Comparison of ENCODE assay signal across 8 cellular contexts in genomic region chr9:5832543-5833529, GRCh38. TPM values are rescaled to one million over a fixed set of nuclear protein-coding genes. Genes with fewer than 3 reads are reported as not detected.
DNase-seq lines count a peak whose midpoint lies in the region; ATAC-seq and TF ChIP-seq lines count a peak whose summit lies in the region.

Gene ERMP1, minus strand, starts transcription at chr9:5833117. Its CDS starts 90 bp downstream, at chr9:5833027.

- no peaks in the 10 kb centered on the region for H3K9me3 Mint-ChIP-seq in activated CD8-positive, alpha-beta T cell treated with anti-CD3 and anti-CD28 coated beads, Interleukin-2, amount 10 ng/mL, durations not matched to agents 7 days and 5 days (ENCODE audit: insufficient read depth)

- H3K4me3 ChIP-seq in HL-60 (replicated peaks; ENCODE audit: insufficient read depth, low read length), result peak within 1 kb of the TSS; percentile 95

- H3K27me3 Mint-ChIP-seq in activated CD8-positive, alpha-beta T cell treated with anti-CD3 and anti-CD28 coated beads, Interleukin-2, amount 10 ng/mL, durations not matched to agents 7 days and 5 days (ENCODE audit: low read depth), result peaks cover 3% of the 10 kb centered on the region

- peaks cover 58% of the 10 kb centered on the region for H3K4me1 Mint-ChIP-seq in activated CD8-positive, alpha-beta T cell treated with anti-CD3 and anti-CD28 coated beads, Interleukin-2, amount 10 ng/mL, durations not matched to agents 7 days and 5 days (ENCODE audit: low read depth)

- peaks cover 31% of the 10 kb centered on the region for H3K36me3 Mint-ChIP-seq in activated CD8-positive, alpha-beta T cell treated with anti-CD3 and anti-CD28 coated beads, Interleukin-2, amount 10 ng/mL, durations not matched to agents 7 days and 5 days (ENCODE audit: low read depth)

- peak; percentile 79 for ATAC-seq in GM19463 (IDR thresholded peaks at IDR 0.05; ENCODE audit: unreplicated experiment)
- ATAC-seq in activated CD8-positive, alpha-beta T cell treated with anti-CD3 and anti-CD28 coated beads, Interleukin-2, amount 10 ng/mL, durations not matched to agents 7 days and 5 days, result peak; percentile 90

- DNase-seq in CMK (ENCODE audit: low read depth), result peak; percentile 14
- DNase-seq in HL-60 (ENCODE audit: low read depth in 1 of 2, low spot score in 1 of 2), result peak; percentile 48 to 88
- peak; percentile 27 for DNase-seq in NCI-H82 treated with DMSO at 0.1 percent for 48 hours (lab: John Stamatoyannopoulos, UW; ENCODE audit: unreplicated experiment)
- DNase-seq in activated CD8-positive, alpha-beta T cell treated with anti-CD3 and anti-CD28 coated beads, Interleukin-2, amount 10 ng/mL, durations not matched to agents 7 days and 5 days, result peak; percentile 90
- DNase-seq in effector CD8-positive, alpha-beta T cell (lab: John Stamatoyannopoulos, UW), result peak; percentile 79
- peak; percentile 91 for DNase-seq in medulla oblongata (ENCODE audit: extremely low spot score)
- peak; percentile 77 for DNase-seq in stimulated activated CD8-positive, alpha-beta memory T cell treated with anti-CD3 and anti-CD28 coated beads, Interleukin-12 subunit alpha, Interleukin-12 subunit beta, amount 100 ng/mL, for 1 hour (ENCODE audit: low read depth)

- POLR2A ChIA-PET in activated CD8-positive, alpha-beta T cell treated with anti-CD3 and anti-CD28 coated beads, Interleukin-2, amount 10 ng/mL, durations not matched to agents 7 days and 5 days (lab: Charles Lee), result interaction anchor here (0.6 to 2.9 kb wide), 12 partner anchors 9 to 204 kb away, joined by 3 to 10 read pairs (median 4); partner anchors contain the start of genes RANBP6 and RIC1

- peak within 1 kb of the TSS; percentile 78 for H3K27ac Mint-ChIP-seq in activated CD8-positive, alpha-beta T cell treated with anti-CD3 and anti-CD28 coated beads, Interleukin-2, amount 10 ng/mL, durations not matched to agents 7 days and 5 days

- no peaks in the 10 kb centered on the region for H3K27me3 ChIP-seq in HL-60 (ENCODE audit: insufficient read depth, poor library complexity, severe bottlenecking)

- TF ChIP-seq CTCF in HL-60 (IDR thresholded peaks at IDR 0.05; ENCODE audit: insufficient read depth, low read length), result peak; percentile 48

- H3K27ac ChIP-seq in HL-60 (replicated peaks), result peak within 1 kb of the TSS; percentile 71

- peak within 1 kb of the TSS; percentile 97 for H3K4me3 Mint-ChIP-seq in activated CD8-positive, alpha-beta T cell treated with anti-CD3 and anti-CD28 coated beads, Interleukin-2, amount 10 ng/mL, durations not matched to agents 7 days and 5 days

- CTCF ChIA-PET in activated CD8-positive, alpha-beta T cell treated with anti-CD3 and anti-CD28 coated beads, Interleukin-2, amount 10 ng/mL, durations not matched to agents 7 days and 5 days (lab: Charles Lee), result interaction anchor here (0.7 to 7.7 kb wide), 38 partner anchors 10 to 580 kb away, joined by 3 to 67 read pairs (median 4); partner anchors contain the start of genes RANBP6, RIC1 and UHRF2

RNA-seq across cellular contexts. Expression of gene ERMP1, which starts in this region (rescaled TPM):
- total RNA-seq in activated CD8-positive, alpha-beta T cell treated with anti-CD3 and anti-CD28 coated beads, Interleukin-2, amount 10 ng/mL, durations not matched to agents 7 days and 5 days, result 10 to 100 TPM; 28.0 to 30.6 TPM

Comparison
In these comparisons a context has a peak if more than half of its experiments do, and no peak if none do; other contexts are left out.
1. Peak in every context shown above with its lines: DNase-seq, ATAC-seq, H3K4me3 ChIP-seq and H3K27ac ChIP-seq.
2. DNase-seq: peak in every context shown above with its lines; median percentile 91 in medulla oblongata; 90 in activated CD8-positive, alpha-beta T cell treated with anti-CD3 and anti-CD28 coated beads, Interleukin-2, amount 10 ng/mL, durations not matched to agents 7 days and 5 days; 79 in effector CD8-positive, alpha-beta T cell; 77 in stimulated activated CD8-positive, alpha-beta memory T cell treated with anti-CD3 and anti-CD28 coated beads, Interleukin-12 subunit alpha, Interleukin-12 subunit beta, amount 100 ng/mL, for 1 hour; 68 in HL-60; 27 in NCI-H82 treated with DMSO at 0.1 percent for 48 hours; 14 in CMK.